ENCODE assay signal across 7 cellular contexts in the genomic region with DNA sequence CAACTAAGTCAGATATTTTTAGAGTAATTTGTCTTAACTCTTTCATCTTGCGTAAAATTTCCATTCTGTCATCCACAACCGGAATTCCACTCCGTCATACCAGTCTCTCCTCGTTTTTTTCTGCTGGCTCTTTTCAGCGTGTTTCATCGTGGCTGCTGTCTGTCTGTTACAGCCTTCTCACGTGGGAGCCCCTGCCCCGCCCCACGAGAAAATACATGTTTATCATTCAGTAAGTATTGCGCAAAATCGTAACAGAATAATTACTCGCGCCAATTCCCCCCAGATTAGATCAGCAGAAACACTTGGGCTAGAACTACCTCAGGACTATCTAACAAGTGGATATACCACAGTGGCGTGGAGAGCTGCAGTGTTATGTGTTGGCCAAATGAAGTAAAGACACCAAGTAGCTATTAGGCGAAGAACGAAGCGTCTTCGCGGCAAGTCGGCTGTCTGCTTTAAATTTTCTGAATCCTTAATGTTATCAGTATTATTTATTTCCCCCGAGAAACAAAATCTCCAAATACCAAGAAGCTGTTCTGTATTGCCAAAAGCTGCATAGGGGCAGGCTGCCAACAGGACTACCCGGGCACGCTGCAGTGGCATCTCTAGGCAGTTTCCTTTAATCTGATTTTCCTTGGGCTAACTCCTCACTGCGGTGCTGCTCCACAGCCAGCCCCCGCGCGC. TPM values are rescaled to one million over a fixed set of nuclear protein-coding genes. Genes with fewer than 3 reads are reported as not detected.
A peak's percentile ranks its signal among the peaks of the same experiment; 100 is the strongest.
DNase-seq lines count a peak whose midpoint lies in the region; ATAC-seq and TF ChIP-seq lines count a peak whose summit lies in the region.

No MANE protein-coding gene starts in this region.

- no peaks in the 10 kb centered on the region for H3K36me3 Mint-ChIP-seq in activated naive CD4-positive, alpha-beta T cell treated with anti-CD3 and anti-CD28 coated beads for 36 hours (ENCODE audit: low read depth)

- ATAC-seq in GM18505 (IDR thresholded peaks at IDR 0.05; ENCODE audit: unreplicated experiment) = peak; percentile 4
- peak; percentile 5 for ATAC-seq in HG02973 (IDR thresholded peaks at IDR 0.05; ENCODE audit: unreplicated experiment)
- ATAC-seq in aorta (ENCODE audit: low FRiP score) = peak; percentile 61

- peaks cover 13% of the 10 kb centered on the region; the same call in 1 of the 2 replicates for H3K79me2 ChIP-seq in OCI-LY7 (ENCODE audit: insufficient read depth, low read depth, low read length)
- H3K79me2 ChIP-seq in parathyroid adenoma = peaks cover 6% of the 10 kb centered on the region

- H3K27me3 ChIP-seq in parathyroid adenoma (ENCODE audit: control insufficient read depth, insufficient read depth, low read length) (no peaks in the 10 kb centered on the region), aorta (ENCODE audit: control insufficient read depth in 1 of 2, insufficient read depth in 2 of 2, low read length in 1 of 2) (no peaks in the 10 kb centered on the region)

- POLR2A ChIA-PET in OCI-LY7 (lab: Charles Lee) = interaction anchor here (0.8 to 2.0 kb wide), 12 partner anchors 10 to 441 kb away, joined by 3 to 7 read pairs (median 4); a partner anchor contains a TSS

- H3K4me2 ChIP-seq in OCI-LY7 (ENCODE audit: low read length) = peak overlapping the region; percentile 90
- H3K4me2 ChIP-seq in parathyroid adenoma (ENCODE audit: low read length) = peak overlapping the region; percentile 75

- H3K27me3 Mint-ChIP-seq in activated naive CD4-positive, alpha-beta T cell treated with anti-CD3 and anti-CD28 coated beads for 36 hours (ENCODE audit: low read depth) = no peaks in the 10 kb centered on the region

- peaks cover 16% of the 10 kb centered on the region for H3K4me1 ChIP-seq in OCI-LY7 (ENCODE audit: insufficient read depth, low read length, poor library complexity, severe bottlenecking)
- H3K4me1 ChIP-seq in parathyroid adenoma = no peaks in the 10 kb centered on the region
- peaks cover 0 to 3% of the 10 kb centered on the region in 2 donors for H3K4me1 ChIP-seq in aorta (ENCODE audit: control insufficient read depth in 1 of 2, insufficient read depth in 2 of 2, low read length in 2 of 2)

- TF ChIP-seq POLR2A in GM18505 (IDR thresholded peaks at IDR 0.05; ENCODE audit: borderline replicate concordance, extremely low read depth, insufficient read depth, insufficient read length) = no peak

- TF ChIP-seq CTCF in OCI-LY7 (conservative IDR thresholded peaks at IDR 0.05; ENCODE audit: low read length) = 0 out of 2 replicates have a peak, but pooled peaks have one; percentile 19
- no peak for TF ChIP-seq CTCF in parathyroid adenoma (IDR thresholded peaks at IDR 0.05)

- H4K20me1 ChIP-seq in OCI-LY7 (ENCODE audit: insufficient read depth, low read length) = no peaks in the 10 kb centered on the region

- peak overlapping the region; percentile 100 for H2AFZ ChIP-seq in OCI-LY7 (ENCODE audit: low read length)
- H2AFZ ChIP-seq in parathyroid adenoma = peak overlapping the region; percentile 82

- CTCF ChIA-PET in OCI-LY7 (lab: Charles Lee; ENCODE audit: unreplicated experiment) = interaction anchor here (0.5 to 1.1 kb wide), 3 partner anchors 8 to 393 kb away, joined by 3 read pairs; no protein-coding TSS in a partner anchor
- CTCF ChIA-PET in activated naive CD4-positive, alpha-beta T cell treated with anti-CD3 and anti-CD28 coated beads for 36 hours (lab: Charles Lee) = interaction anchor here (0.9 to 3.0 kb wide), 4 partner anchors 45 to 155 kb away, joined by 3 to 16 read pairs (median 3); a partner anchor contains a TSS

- DNase-seq in OCI-LY7 (ENCODE audit: low spot score) = peak; percentile 36
- DNase-seq in activated naive CD4-positive, alpha-beta T cell treated with anti-CD3 and anti-CD28 coated beads for 36 hours = peak; percentile 61
- DNase-seq in germinal center (ENCODE audit: low spot score) = peak; percentile 7
- peak; percentile 68 to 79 for DNase-seq in aorta

- peaks cover 19% of the 10 kb centered on the region for H3K4me1 Mint-ChIP-seq in activated naive CD4-positive, alpha-beta T cell treated with anti-CD3 and anti-CD28 coated beads for 36 hours (ENCODE audit: low read depth)

- intact Hi-C loops in OCI-LY7 (cut with micrococcal nuclease; ENCODE audit: unreplicated experiment) (loop anchor here (1.0 to 10.0 kb wide), 4 partner anchors 61 to 654 kb away; a partner anchor contains a TSS), aorta (cut with DNase I) (loop anchor here (2.0 to 5.0 kb wide), 2 partner anchors 61 kb away; a partner anchor contains a TSS)
- intact Hi-C loops in activated naive CD4-positive, alpha-beta T cell treated with anti-CD3 and anti-CD28 coated beads for 36 hours (cut with micrococcal nuclease) = loop anchor here (1.0 to 10.0 kb wide), 11 partner anchors 23 to 1521 kb away; a partner anchor contains a TSS

- no peak overlapping the region for H3K9ac ChIP-seq in parathyroid adenoma

- no TSS peak for BruUV-seq in OCI-LY7 (replicated peaks; lab: Mats Ljungman, UMichigan)

- peak overlapping the region; percentile 83 for H3K4me3 ChIP-seq in OCI-LY7 (ENCODE audit: low read depth, low read length, poor library complexity, severe bottlenecking)
- peak overlapping the region; percentile 66 for H3K4me3 ChIP-seq in parathyroid adenoma (ENCODE audit: low read depth, low read length)
- H3K4me3 ChIP-seq in aorta (ENCODE audit: low read length in 2 of 2) = peak overlapping the region; percentile 59 to 74

- H3K27ac Mint-ChIP-seq in activated naive CD4-positive, alpha-beta T cell treated with anti-CD3 and anti-CD28 coated beads for 36 hours = peak overlapping the region; percentile 76

- H3K9me2 ChIP-seq in OCI-LY7 (ENCODE audit: insufficient read depth, low read length) = no peaks in the 10 kb centered on the region

- WGBS in aorta, 2 donors = 1% methylated on average over 27 of the region's 27 CpGs

- H3K36me3 ChIP-seq in OCI-LY7 (ENCODE audit: insufficient read depth, low read length) (no peaks in the 10 kb centered on the region), parathyroid adenoma (ENCODE audit: control insufficient read depth, insufficient read depth, low read length) (no peaks in the 10 kb centered on the region), aorta (ENCODE audit: control insufficient read depth in 1 of 2, insufficient read depth in 2 of 2, low read length in 1 of 2) (no peaks in the 10 kb centered on the region)

- H3K9me3 ChIP-seq in OCI-LY7 (ENCODE audit: low read length) (no peaks in the 10 kb centered on the region), parathyroid adenoma (ENCODE audit: control insufficient read depth, low read length) (no peaks in the 10 kb centered on the region), aorta (ENCODE audit: control insufficient read depth, low read length) (no peaks in the 10 kb centered on the region)

- peak overlapping the region; percentile 88 for H3K4me3 Mint-ChIP-seq in activated naive CD4-positive, alpha-beta T cell treated with anti-CD3 and anti-CD28 coated beads for 36 hours

- no peaks in the 10 kb centered on the region for H3K9me3 Mint-ChIP-seq in activated naive CD4-positive, alpha-beta T cell treated with anti-CD3 and anti-CD28 coated beads for 36 hours

- H3K27ac ChIP-seq in OCI-LY7 (ENCODE audit: low read depth, low read length, poor library complexity, severe bottlenecking) = no peak overlapping the region
- peak overlapping the region; percentile 74 for H3K27ac ChIP-seq in parathyroid adenoma
- H3K27ac ChIP-seq in aorta (ENCODE audit: low read depth in 1 of 2, low read length in 2 of 2) = peak overlapping the region; percentile 20 to 44

RNA-seq across cellular contexts. Expression of a gene that starts 0.6 kb away (rescaled TPM):
- total RNA-seq in OCI-LY7 (2014; rRNA removed; shearing (Covaris generic)) = 12.4 and 13.8 TPM in 2 replicates
- total RNA-seq in OCI-LY7 (2022) (16.6 and 18.5 TPM in 2 replicates), aorta (10 to 100 TPM; 26.7 to 30.4 TPM)
- 10 to 100 TPM; 31.7 to 32.2 TPM for total RNA-seq in activated naive CD4-positive, alpha-beta T cell treated with anti-CD3 and anti-CD28 coated beads for 36 hours
- polyA plus RNA-seq in aorta = 1 to 10 TPM; 7.3 to 7.6 TPM

Comparison
In these comparisons a context has a peak if more than half of its experiments do, and no peak if none do; other contexts are left out.
1. ATAC-seq: peak in every context shown above with its lines; median percentile 61 in aorta; 5 in HG02973; 4 in GM18505.
2. DNase-seq: peak in every context shown above with its lines; median percentile 74 in aorta; 61 in activated naive CD4-positive, alpha-beta T cell treated with anti-CD3 and anti-CD28 coated beads for 36 hours; 36 in OCI-LY7; 7 in germinal center.